ENCODE assay signal across 8 cellular contexts in the genomic region with DNA sequence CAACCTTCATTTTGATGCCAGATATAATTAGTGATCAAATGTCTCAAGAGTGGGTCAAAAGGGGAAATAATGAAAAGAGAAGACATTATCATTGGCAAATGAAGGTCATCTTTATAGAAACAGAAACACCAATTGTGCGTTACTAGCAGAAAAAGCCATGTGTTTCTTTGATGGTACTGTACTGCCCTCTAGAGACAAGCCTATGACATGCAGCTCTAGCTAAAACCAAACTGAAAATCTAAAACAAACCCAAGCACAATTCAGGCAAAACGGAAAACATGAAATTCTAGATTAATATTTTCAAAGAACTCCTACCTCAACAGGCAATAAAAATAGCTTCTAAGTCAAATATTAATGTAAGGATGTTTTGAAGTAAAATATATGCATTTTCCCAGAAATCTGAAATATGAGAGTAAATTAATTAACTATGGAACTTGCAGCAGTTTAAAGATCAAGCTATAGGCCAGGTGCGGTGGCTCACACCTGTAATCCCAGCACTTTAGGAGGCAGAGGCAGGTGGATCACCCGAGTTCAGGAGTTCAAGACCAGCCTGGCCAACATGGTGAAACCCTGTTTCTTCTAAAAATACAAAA.
A peak's percentile ranks its signal among the peaks of the same experiment; 100 is the strongest.
DNase-seq lines count a peak whose midpoint lies in the region; ATAC-seq and TF ChIP-seq lines count a peak whose summit lies in the region.

No MANE protein-coding gene starts in this region.

- H3K27ac Mint-ChIP-seq in activated B cell treated with CpG ODN at 0.5 μM for 24 hours: no peak overlapping the region

- no peak overlapping the region for H3K4me3 Mint-ChIP-seq in activated B cell treated with CpG ODN at 0.5 μM for 24 hours

- DNase-seq in AG04449 (ENCODE audit: low read depth, low spot score): no peak
- peak; percentile 17 for DNase-seq in GM04504 (ENCODE audit: low read depth)
- peak; percentile 13 for DNase-seq in NCI-H187 treated with DMSO at 0.1 percent for 48 hours (lab: John Stamatoyannopoulos, UW)
- DNase-seq in activated B cell treated with CpG ODN at 0.5 μM for 24 hours: no peak
- peak; percentile 52 for DNase-seq in iPS-NIHi11 (ENCODE audit: low spot score)
- no peak for DNase-seq in thoracic aorta (ENCODE audit: low spot score)
- DNase-seq in activated CD8-positive, alpha-beta memory T cell treated with anti-CD3 and anti-CD28 coated beads for 24 hours: no peak

- H3K4me1 Mint-ChIP-seq in activated B cell treated with CpG ODN at 0.5 μM for 24 hours: peaks cover 3% of the 10 kb centered on the region

- H3K4me3 ChIP-seq in AG04449 (ENCODE audit: low read depth, low read length) (no peak overlapping the region), thoracic aorta (no peak overlapping the region)

- CTCF ChIA-PET in AG04449 (lab: Yijun Ruan, JAX): interaction anchor here (0.7 to 1.8 kb wide), 11 partner anchors 11 to 423 kb away, joined by 3 to 8 read pairs (median 4); no protein-coding TSS in a partner anchor
- CTCF ChIA-PET in activated B cell treated with CpG ODN at 0.5 μM for 24 hours (lab: Charles Lee): interaction anchor here (0.7 to 2.4 kb wide), 4 partner anchors 15 to 423 kb away, joined by 3 to 8 read pairs (median 4); no protein-coding TSS in a partner anchor

- no peaks in the 10 kb centered on the region for H3K9me3 ChIP-seq in thoracic aorta

- peaks cover 6% of the 10 kb centered on the region for H3K27me3 Mint-ChIP-seq in activated B cell treated with CpG ODN at 0.5 μM for 24 hours

- no peaks in the 10 kb centered on the region for H3K27me3 ChIP-seq in thoracic aorta (replicated peaks; ENCODE audit: insufficient read depth)

- ATAC-seq in HG02610 (IDR thresholded peaks at IDR 0.05; ENCODE audit: unreplicated experiment) (peak; percentile 62), activated B cell treated with CpG ODN at 0.5 μM for 24 hours (ENCODE audit: low read depth) (no peak), thoracic aorta (ENCODE audit: insufficient number of reproducible peaks, low FRiP score, low read depth) (peak; percentile 71)

- no peaks in the 10 kb centered on the region for H3K36me3 Mint-ChIP-seq in activated B cell treated with CpG ODN at 0.5 μM for 24 hours (ENCODE audit: low read depth)

- POLR2A ChIA-PET in AG04449 (lab: Yijun Ruan, JAX) (no interaction called here), activated B cell treated with CpG ODN at 0.5 μM for 24 hours (lab: Charles Lee) (no interaction called here)

- no peaks in the 10 kb centered on the region for H3K4me1 ChIP-seq in thoracic aorta (ENCODE audit: control insufficient read depth in 1 of 2, low read depth in 2 of 2)

- H3K36me3 ChIP-seq in thoracic aorta: no peaks in the 10 kb centered on the region

- H3K27ac ChIP-seq in thoracic aorta: no peak overlapping the region

- H3K9me3 Mint-ChIP-seq in activated B cell treated with CpG ODN at 0.5 μM for 24 hours: no peaks in the 10 kb centered on the region

- intact Hi-C loops in activated B cell treated with CpG ODN at 0.5 μM for 24 hours (cut with micrococcal nuclease): loop anchor here (5.0 kb wide), 1 partner anchor 421 kb away; no protein-coding TSS in a partner anchor

- TF ChIP-seq CTCF in AG04449 (IDR thresholded peaks at IDR 0.05; ENCODE audit: insufficient read depth, low read length, missing control alignments): peak; percentile 73
- peak; percentile 86 for TF ChIP-seq CTCF in activated B cell treated with CpG ODN at 0.5 μM for 24 hours (IDR thresholded peaks at IDR 0.05)
- peak; percentile 55 for TF ChIP-seq CTCF in thoracic aorta (IDR thresholded peaks at IDR 0.05)

Comparison
In these comparisons a context has a peak if more than half of its experiments do, and no peak if none do; other contexts are left out.
1. DNase-seq: peak in GM04504 (single experiment), NCI-H187 treated with DMSO at 0.1 percent for 48 hours (single experiment) and iPS-NIHi11 (single experiment); none in AG04449 (single experiment), activated B cell treated with CpG ODN at 0.5 μM for 24 hours (single experiment), thoracic aorta (single experiment) and activated CD8-positive, alpha-beta memory T cell treated with anti-CD3 and anti-CD28 coated beads for 24 hours (single experiment).
2. Peak in every context shown above with its lines, with median percentiles within 50 percentile points of each other: CTCF ChIP-seq.